2 cellular contexts compared by ENCODE assay signal in the genomic region with DNA sequence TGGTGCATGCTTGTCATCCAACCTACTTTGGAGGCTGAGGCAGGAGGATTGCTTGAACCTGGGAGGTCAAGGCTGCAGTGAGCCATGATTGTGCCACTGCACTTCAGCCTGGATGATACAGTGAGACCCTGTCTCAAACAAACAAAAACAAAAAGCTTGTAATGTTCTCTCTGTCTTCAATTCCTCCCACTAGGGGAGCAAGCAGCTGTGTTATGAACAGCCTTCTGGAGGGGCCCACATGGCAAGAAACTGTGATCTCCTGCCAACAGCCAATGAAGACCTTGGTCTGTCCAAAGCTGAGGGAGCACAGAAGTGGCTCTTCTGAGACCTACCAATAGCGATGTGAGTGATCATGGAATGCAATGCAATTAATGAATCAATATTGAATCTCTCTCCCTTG.
TF ChIP-seq lines count a peak whose summit lies in the region.

No MANE protein-coding gene starts in this region.

TF ChIP-seq in HCT116, 20 proteins besides CTCF, POLR2A, EP300 and RAD21:
- TF ChIP-seq TCF7L2 (IDR thresholded peaks at IDR 0.05; ENCODE audit: borderline replicate concordance, extremely low read depth, insufficient read depth, insufficient read length) = no peak
- no peak for TF ChIP-seq REST (IDR thresholded peaks at IDR 0.05; ENCODE audit: low read depth)
- no peak for TF ChIP-seq CBX3 (IDR thresholded peaks at IDR 0.05; ENCODE audit: low read depth)
- no peak for TF ChIP-seq EZH2phosphoT487 (IDR thresholded peaks at IDR 0.05; ENCODE audit: borderline replicate concordance)
- no peak for TF ChIP-seq SP1 (IDR thresholded peaks at IDR 0.05; ENCODE audit: low read depth)

TF ChIP-seq in WTC11, 78 proteins besides CTCF, POLR2A, EP300 and RAD21:
- TF ChIP-seq CREM (CRISPR knock-in tag; IDR thresholded peaks at IDR 0.05) (no peak), ZNF138 (CRISPR knock-in tag; conservative IDR thresholded peaks at IDR 0.05) (no peak), TEAD4 (CRISPR knock-in tag; IDR thresholded peaks at IDR 0.05) (no peak), HMGA2 (CRISPR knock-in tag; IDR thresholded peaks at IDR 0.05) (no peak), NFE2L1 (CRISPR knock-in tag; IDR thresholded peaks at IDR 0.05) (no peak), ZNF317 (CRISPR knock-in tag; IDR thresholded peaks at IDR 0.05; ENCODE audit: borderline replicate concordance, low read depth) (no peak), ZNF263 (CRISPR knock-in tag; IDR thresholded peaks at IDR 0.05; ENCODE audit: low read depth) (no peak), ETV6 (CRISPR knock-in tag; IDR thresholded peaks at IDR 0.05) (no peak), ATF2 (CRISPR knock-in tag; IDR thresholded peaks at IDR 0.05; ENCODE audit: borderline replicate concordance, low read depth) (no peak), TEAD1 (CRISPR knock-in tag; IDR thresholded peaks at IDR 0.05) (no peak), CBFB (CRISPR knock-in tag; IDR thresholded peaks at IDR 0.05; ENCODE audit: low read depth) (no peak), PRDM15 (CRISPR knock-in tag; IDR thresholded peaks at IDR 0.05) (no peak)
- TF ChIP-seq, protein P1, sequence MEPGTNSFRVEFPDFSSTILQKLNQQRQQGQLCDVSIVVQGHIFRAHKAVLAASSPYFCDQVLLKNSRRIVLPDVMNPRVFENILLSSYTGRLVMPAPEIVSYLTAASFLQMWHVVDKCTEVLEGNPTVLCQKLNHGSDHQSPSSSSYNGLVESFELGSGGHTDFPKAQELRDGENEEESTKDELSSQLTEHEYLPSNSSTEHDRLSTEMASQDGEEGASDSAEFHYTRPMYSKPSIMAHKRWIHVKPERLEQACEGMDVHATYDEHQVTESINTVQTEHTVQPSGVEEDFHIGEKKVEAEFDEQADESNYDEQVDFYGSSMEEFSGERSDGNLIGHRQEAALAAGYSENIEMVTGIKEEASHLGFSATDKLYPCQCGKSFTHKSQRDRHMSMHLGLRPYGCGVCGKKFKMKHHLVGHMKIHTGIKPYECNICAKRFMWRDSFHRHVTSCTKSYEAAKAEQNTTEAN (CRISPR knock-in tag; IDR thresholded peaks at IDR 0.05) = no peak
- TF ChIP-seq, protein P2, sequence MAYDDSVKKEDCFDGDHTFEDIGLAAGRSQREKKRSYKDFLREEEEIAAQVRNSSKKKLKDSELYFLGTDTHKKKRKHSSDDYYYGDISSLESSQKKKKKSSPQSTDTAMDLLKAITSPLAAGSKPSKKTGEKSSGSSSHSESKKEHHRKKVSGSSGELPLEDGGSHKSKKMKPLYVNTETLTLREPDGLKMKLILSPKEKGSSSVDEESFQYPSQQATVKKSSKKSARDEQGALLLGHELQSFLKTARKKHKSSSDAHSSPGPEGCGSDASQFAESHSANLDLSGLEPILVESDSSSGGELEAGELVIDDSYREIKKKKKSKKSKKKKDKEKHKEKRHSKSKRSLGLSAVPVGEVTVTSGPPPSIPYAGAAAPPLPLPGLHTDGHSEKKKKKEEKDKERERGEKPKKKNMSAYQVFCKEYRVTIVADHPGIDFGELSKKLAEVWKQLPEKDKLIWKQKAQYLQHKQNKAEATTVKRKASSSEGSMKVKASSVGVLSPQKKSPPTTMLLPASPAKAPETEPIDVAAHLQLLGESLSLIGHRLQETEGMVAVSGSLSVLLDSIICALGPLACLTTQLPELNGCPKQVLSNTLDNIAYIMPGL (CRISPR knock-in tag; IDR thresholded peaks at IDR 0.05) = no peak
